ENCODE assay signal across 14 cellular contexts in the genomic region with DNA sequence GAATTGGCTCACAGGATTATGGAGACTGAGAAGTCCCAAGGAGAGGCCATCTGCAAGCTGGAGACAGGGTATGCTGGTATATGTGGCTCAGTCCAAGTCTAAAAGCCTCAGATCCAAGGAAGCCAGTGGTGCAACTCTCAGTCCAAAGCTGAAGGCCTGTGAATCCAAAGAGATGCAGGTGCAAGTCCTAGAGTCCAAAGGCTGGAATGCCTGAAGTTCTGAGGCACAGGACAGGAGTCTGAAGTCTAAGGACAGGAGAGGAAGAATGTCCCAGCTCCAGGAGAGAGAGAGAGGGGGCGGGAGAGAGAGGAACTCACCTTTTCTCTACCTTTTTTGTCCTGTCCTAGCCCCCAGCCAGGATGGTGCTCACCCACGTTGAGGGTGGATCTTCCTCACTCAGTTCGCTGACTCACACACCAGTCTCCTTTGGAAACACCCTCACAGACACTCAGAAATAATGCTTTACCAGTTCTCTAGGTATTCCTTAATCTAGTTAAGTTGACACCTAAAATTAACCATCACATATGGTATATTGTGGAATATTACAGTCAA. TPM values are rescaled to one million over a fixed set of nuclear protein-coding genes. Genes with fewer than 3 reads are reported as not detected.
"Had no signal": no experiment of that assay in that cellular context is flagged by ENCODE, and none has a peak within 500 bp of the region (broad histone marks: within the 10 kb centered on the region; RNA-seq: fewer than 3 reads in every experiment).

No MANE protein-coding gene starts in this region.

- H3K27ac ChIP-seq: testis, upper lobe of right lung had no signal

- H3K27me3 ChIP-seq: testis, upper lobe of right lung had no signal

- H3K36me3 Mint-ChIP-seq: activated naive CD4-positive, alpha-beta T cell treated with anti-CD3 and anti-CD28 coated beads, Interleukin-2, amount 50 U/mL, for 24 hours; natural killer cell treated with Interleukin-12 subunit alpha and Interleukin-12 subunit beta and Interleukin-15 and Interleukin-18, amount 100 ng/mL, for 72 hours had no signal

- H3K9me3 ChIP-seq: testis, upper lobe of right lung had no signal

- DNase-seq: activated CD4-positive, alpha-beta T cell treated with anti-CD3 and anti-CD28 coated beads, Interleukin-2, amount 50 U/mL, for 4 hours; activated T-cell treated with anti-CD3 and anti-CD28 coated beads, Interleukin-2, amount 50 U/mL, for 1 hour; endodermal cell; occipital lobe; stimulated activated CD4-positive, alpha-beta T cell treated with anti-CD3 and anti-CD28 coated beads, Interleukin-15, amount 100 ng/mL, for 24 hours; stimulated activated CD4-positive, alpha-beta T cell treated with anti-CD3 and anti-CD28 coated beads, Interleukin-4, amount 100 ng/mL, for 24 hours; stimulated activated naive CD8-positive, alpha-beta T cell treated with anti-CD3 and anti-CD28 coated beads, Interleukin-15, amount 100 ng/mL, for 72 hours; testis; upper lobe of right lung had no signal

- H3K27me3 Mint-ChIP-seq: activated naive CD4-positive, alpha-beta T cell treated with anti-CD3 and anti-CD28 coated beads, Interleukin-2, amount 50 U/mL, for 24 hours; natural killer cell treated with Interleukin-12 subunit alpha and Interleukin-12 subunit beta and Interleukin-15 and Interleukin-18, amount 100 ng/mL, for 72 hours; stimulated activated naive CD8-positive, alpha-beta T cell treated with anti-CD3 and anti-CD28 coated beads, Interleukin-15, amount 100 ng/mL, for 72 hours had no signal

- H3K36me3 ChIP-seq: upper lobe of right lung had no signal

- H3K27ac Mint-ChIP-seq: activated naive CD4-positive, alpha-beta T cell treated with anti-CD3 and anti-CD28 coated beads, Interleukin-2, amount 50 U/mL, for 24 hours; endodermal cell; natural killer cell treated with Interleukin-12 subunit alpha and Interleukin-12 subunit beta and Interleukin-15 and Interleukin-18, amount 100 ng/mL, for 72 hours; stimulated activated naive CD8-positive, alpha-beta T cell treated with anti-CD3 and anti-CD28 coated beads, Interleukin-15, amount 100 ng/mL, for 72 hours; T-helper 1 cell treated with Interleukin-12 subunit alpha and Interleukin-12 subunit beta and Interleukin-4 antibody, amounts not matched to agents 30 μg/mL and 1 μg/mL, for 36 hours had no signal

- ATAC-seq: activated CD4-positive, CD25-positive, alpha-beta regulatory T cell treated with anti-CD3 and anti-CD28 coated beads, Interleukin-2, amount 50 U/mL, for 24 hours; stimulated activated naive CD8-positive, alpha-beta T cell treated with anti-CD3 and anti-CD28 coated beads, Interleukin-15, amount 100 ng/mL, for 72 hours; upper lobe of right lung had no signal

- H3K4me3 ChIP-seq: testis, upper lobe of right lung had no signal

- H3K4me1 Mint-ChIP-seq: activated naive CD4-positive, alpha-beta T cell treated with anti-CD3 and anti-CD28 coated beads, Interleukin-2, amount 50 U/mL, for 24 hours; stimulated activated naive CD8-positive, alpha-beta T cell treated with anti-CD3 and anti-CD28 coated beads, Interleukin-15, amount 100 ng/mL, for 72 hours had no signal

- H3K4me3 Mint-ChIP-seq: activated naive CD4-positive, alpha-beta T cell treated with anti-CD3 and anti-CD28 coated beads, Interleukin-2, amount 50 U/mL, for 24 hours; endodermal cell; natural killer cell treated with Interleukin-12 subunit alpha and Interleukin-12 subunit beta and Interleukin-15 and Interleukin-18, amount 100 ng/mL, for 72 hours; stimulated activated naive CD8-positive, alpha-beta T cell treated with anti-CD3 and anti-CD28 coated beads, Interleukin-15, amount 100 ng/mL, for 72 hours; T-helper 1 cell treated with Interleukin-12 subunit alpha and Interleukin-12 subunit beta and Interleukin-4 antibody, amounts not matched to agents 30 μg/mL and 1 μg/mL, for 36 hours had no signal

- H3K4me1 ChIP-seq: testis, upper lobe of right lung had no signal

- H3K9me3 Mint-ChIP-seq: activated naive CD4-positive, alpha-beta T cell treated with anti-CD3 and anti-CD28 coated beads, Interleukin-2, amount 50 U/mL, for 24 hours; endodermal cell; natural killer cell treated with Interleukin-12 subunit alpha and Interleukin-12 subunit beta and Interleukin-15 and Interleukin-18, amount 100 ng/mL, for 72 hours; stimulated activated naive CD8-positive, alpha-beta T cell treated with anti-CD3 and anti-CD28 coated beads, Interleukin-15, amount 100 ng/mL, for 72 hours; T-helper 1 cell treated with Interleukin-12 subunit alpha and Interleukin-12 subunit beta and Interleukin-4 antibody, amounts not matched to agents 30 μg/mL and 1 μg/mL, for 36 hours had no signal

RNA-seq across cellular contexts. Expression of a gene that starts 49.6 kb away (rescaled TPM):
- total RNA-seq: chondrocyte; natural killer cell treated with Interleukin-12 subunit alpha and Interleukin-12 subunit beta and Interleukin-15 and Interleukin-18, amount 100 ng/mL, for 72 hours had no signal
